In the genomic region with DNA sequence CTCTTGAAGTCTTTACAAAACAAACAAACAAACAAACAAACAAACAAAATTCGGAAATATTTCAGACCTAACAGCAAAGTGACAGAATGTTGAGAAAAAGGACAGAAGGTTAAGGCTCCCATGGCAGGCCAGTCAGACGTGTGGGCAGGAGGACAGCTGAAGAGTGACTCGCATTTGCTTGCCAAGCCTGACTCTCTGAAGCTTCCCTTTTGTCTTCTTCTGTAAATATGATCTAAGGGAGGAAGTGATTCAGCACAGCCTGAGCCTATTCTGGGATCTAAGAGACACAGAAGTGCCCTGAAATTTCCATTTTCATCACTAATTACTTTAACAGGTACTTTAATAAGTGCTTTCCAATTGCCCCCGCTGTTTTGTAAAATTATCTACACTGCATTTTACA, we compare ENCODE assay signal across 9 cellular contexts.
DNase-seq lines count a peak whose midpoint lies in the region; ATAC-seq and TF ChIP-seq lines count a peak whose summit lies in the region.
"Had no signal": no experiment of that assay in that cellular context is flagged by ENCODE, and none has a peak within 500 bp of the region (broad histone marks: within the 10 kb centered on the region; RNA-seq: fewer than 3 reads in every experiment).

No MANE protein-coding gene starts in this region.

- CTCF ChIA-PET in AG04449 (lab: Yijun Ruan, JAX) = interaction anchor here (0.7 to 1.4 kb wide), 3 partner anchors 13 to 153 kb away, joined by 3 read pairs; no protein-coding TSS in a partner anchor

- H3K36me3 ChIP-seq in psoas muscle (ENCODE audit: insufficient read depth in 1 of 2, low read depth in 1 of 2) = no peaks in the 10 kb centered on the region
- no peaks in the 10 kb centered on the region for H3K36me3 ChIP-seq in gastrocnemius medialis

- no peak for TF ChIP-seq POLR2A in gastrocnemius medialis (IDR thresholded peaks at IDR 0.05)

- no peak overlapping the region for H3K27ac ChIP-seq in psoas muscle
- no peak overlapping the region for H3K27ac ChIP-seq in gastrocnemius medialis

- no peaks in the 10 kb centered on the region for H3K27me3 ChIP-seq in psoas muscle (ENCODE audit: insufficient read depth in 3 of 3, low read length in 2 of 3)
- H3K27me3 ChIP-seq in gastrocnemius medialis = no peaks in the 10 kb centered on the region

- 6 to 18% (median 8%) methylated on average over 4 of the region's 4 CpGs for WGBS in psoas muscle, 3 donors

- TF ChIP-seq CTCF in AG04449 (IDR thresholded peaks at IDR 0.05; ENCODE audit: insufficient read depth, low read length, missing control alignments) = no peak
- no peak for TF ChIP-seq CTCF in psoas muscle (IDR thresholded peaks at IDR 0.05)
- TF ChIP-seq CTCF in gastrocnemius medialis (IDR thresholded peaks at IDR 0.05 in 4 of 5, conservative IDR thresholded peaks at IDR 0.05 in 1 of 5) = no peak

- no peak for ATAC-seq in psoas muscle
- no peak for ATAC-seq in gastrocnemius medialis
- ATAC-seq in GM21825 (IDR thresholded peaks at IDR 0.05; ENCODE audit: unreplicated experiment) = no peak

- POLR2A ChIA-PET in AG04449 (lab: Yijun Ruan, JAX) = interaction anchor here (0.6 kb wide), 1 partner anchor 1119 kb away, joined by 3 read pairs; no protein-coding TSS in a partner anchor

- H3K4me3 ChIP-seq in AG04449 (ENCODE audit: low read depth, low read length) (no peak overlapping the region), psoas muscle (no peak overlapping the region), gastrocnemius medialis (no peak overlapping the region)

- in situ Hi-C loops in gastrocnemius medialis (cut with MboI; ENCODE audit: low sequenced_read_pairs in 4 of 4) = no loop called here

- H3K9me3 ChIP-seq in psoas muscle (peaks cover 6% of the 10 kb centered on the region), gastrocnemius medialis (no peaks in the 10 kb centered on the region)

- H3K4me1 ChIP-seq in psoas muscle (no peaks in the 10 kb centered on the region), gastrocnemius medialis (no peaks in the 10 kb centered on the region)

- intact Hi-C loops in psoas muscle (cut with DNase I) (no loop called here), gastrocnemius medialis (cut with DNase I; ENCODE audit: low total_unique reads) (no loop called here)

- peak; percentile 23 for DNase-seq in AG04449 (ENCODE audit: low read depth, low spot score)
- DNase-seq in HK-2 (ENCODE audit: unreplicated experiment) = peak; percentile 39
- peak; percentile 74 for DNase-seq in RPMI7951 (ENCODE audit: low read depth)
- DNase-seq in foreskin melanocyte = peak; percentile 77
- no peak for DNase-seq in psoas muscle
- DNase-seq in HuH-7.5 (ENCODE audit: low spot score) = no peak
- no peak for DNase-seq in gastrocnemius medialis
- DNase-seq: DND-41 had no signal

Comparison
In these comparisons a context has a peak if more than half of its experiments do, and no peak if none do; other contexts are left out.
1. DNase-seq: peak in AG04449 (single experiment), HK-2 (single experiment), RPMI7951 (single experiment) and foreskin melanocyte (single experiment); none in psoas muscle (0 of 2), HuH-7.5 (single experiment) and gastrocnemius medialis (0 of 2).